10 cellular contexts compared by ENCODE assay signal in the genomic region with DNA sequence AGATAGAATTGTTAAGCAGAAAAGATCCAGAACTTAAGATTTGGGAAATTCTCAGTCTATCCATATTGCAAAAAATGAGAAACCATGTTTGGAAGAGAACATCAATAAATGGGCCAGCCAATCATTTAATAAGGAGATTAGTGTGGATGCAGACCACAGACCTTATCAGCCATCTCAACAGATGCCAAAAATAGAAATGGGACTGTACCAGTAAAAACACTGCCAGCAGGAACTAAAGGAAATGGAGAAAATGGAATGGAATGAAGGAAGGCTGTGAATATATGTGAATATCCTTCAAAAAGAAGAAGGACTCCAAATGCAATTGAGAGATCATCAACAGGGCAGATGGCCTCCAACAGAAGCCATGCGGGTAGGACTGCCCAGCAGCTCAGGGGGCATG.
"Had no signal": no experiment of that assay in that cellular context is flagged by ENCODE, and none has a peak within 500 bp of the region (broad histone marks: within the 10 kb centered on the region; RNA-seq: fewer than 3 reads in every experiment).

No MANE protein-coding gene starts in this region.

- FAIRE-seq: HepG2 had no signal

- H3K4me1 ChIP-seq: HAP-1 had no signal

- DNase-seq: GM23248, GOT3, H7, HFFc6, KBM-7 had no signal

- H3K9me3 ChIP-seq: HAP-1 had no signal

- H3K27me3 Mint-ChIP-seq: IgD-negative memory B cell had no signal

- H3K4me1 Mint-ChIP-seq: IgD-negative memory B cell had no signal

- H3K27ac Mint-ChIP-seq: HFFc6, IgD-negative memory B cell had no signal

- H3K36me3 ChIP-seq: HAP-1 had no signal

- H3K4me3 ChIP-seq: GM23248, HAP-1 had no signal

- H3K9ac ChIP-seq: GM23248 had no signal

- ATAC-seq: HCT116, HepG2 had no signal

- H3K9me3 Mint-ChIP-seq: HFFc6 had no signal

- H3K27ac ChIP-seq: GM23248, HL-60 had no signal

- H2AFZ ChIP-seq: GM23248 had no signal

- H3K4me3 Mint-ChIP-seq: HFFc6 had no signal

- H3K36me3 Mint-ChIP-seq: IgD-negative memory B cell had no signal
